In genomic region chr9:89441655-89441970, GRCh38 we compare ENCODE assay signal across 18 cellular contexts. TPM values are rescaled to one million over a fixed set of nuclear protein-coding genes. Genes with fewer than 3 reads are reported as not detected.
DNase-seq lines count a peak whose midpoint lies in the region; FAIRE-seq and TF ChIP-seq lines count a peak whose summit lies in the region.
"Had no signal": no experiment of that assay in that cellular context is flagged by ENCODE, and none has a peak within 500 bp of the region (broad histone marks: within the 10 kb centered on the region; RNA-seq: fewer than 3 reads in every experiment).

No MANE protein-coding gene starts in this region.

- TF ChIP-seq POLR2A in GM12891 (IDR thresholded peaks at IDR 0.05; ENCODE audit: low read depth, low read length), result no peak

- no peaks in the 10 kb centered on the region for H3K9me3 Mint-ChIP-seq in progenitor cell of endocrine pancreas (ENCODE audit: low read depth)
- H3K9me3 Mint-ChIP-seq: activated T-cell treated with anti-CD3 and anti-CD28 coated beads, Interleukin-2, amount 50 U/mL, for 72 hours; brain; endodermal cell had no signal

- DNase-seq in GM12891 (ENCODE audit: insufficient read length, low spot score) (no peak), progenitor cell of endocrine pancreas (ENCODE audit: low spot score, unreplicated experiment) (no peak), putamen (ENCODE audit: low spot score) (no peak), NCI-H2029 (lab: John Stamatoyannopoulos, UW) (no peak), frontal cortex (ENCODE audit: low spot score in 2 of 2) (no peak), NCI-H1105 treated with DMSO at 0.1 percent for 48 hours (lab: John Stamatoyannopoulos, UW) (no peak)
- DNase-seq: activated T-cell treated with anti-CD3 and anti-CD28 coated beads, Interleukin-2, amount 50 U/mL, for 72 hours; endodermal cell; mesendoderm; MV-4-11; SJCRH30; uterus; WERI-Rb-1 had no signal

- H3K4me1 Mint-ChIP-seq in progenitor cell of endocrine pancreas (ENCODE audit: low read depth), result peaks cover 18% of the 10 kb centered on the region
- H3K4me1 Mint-ChIP-seq: endodermal cell had no signal

- H3K27ac ChIP-seq in C4-2B, result peak overlapping the region; percentile 86
- peak overlapping the region; percentile 65 for H3K27ac ChIP-seq in angular gyrus (ENCODE audit: low read depth, low read length)
- H3K27ac ChIP-seq: gastroesophageal sphincter, parathyroid adenoma, SJCRH30, uterus, WERI-Rb-1 had no signal

- H3K36me3 Mint-ChIP-seq in progenitor cell of endocrine pancreas (ENCODE audit: insufficient read depth), result peaks cover 1% of the 10 kb centered on the region
- H3K36me3 Mint-ChIP-seq: brain had no signal

- H3K27ac Mint-ChIP-seq in progenitor cell of endocrine pancreas, result peak overlapping the region; percentile 78

- H3K27me3 Mint-ChIP-seq in progenitor cell of endocrine pancreas, result no peaks in the 10 kb centered on the region
- H3K27me3 Mint-ChIP-seq: brain had no signal

- FAIRE-seq in GM12891 (lab: Jason Lieb, UNC), result no peak
- no peak for FAIRE-seq in frontal cortex (lab: Jason Lieb, UNC)

- H3K4me3 Mint-ChIP-seq in progenitor cell of endocrine pancreas (ENCODE audit: low read depth), result no peak overlapping the region
- H3K4me3 Mint-ChIP-seq: brain, endodermal cell had no signal

- TF ChIP-seq CTCF in C4-2B (conservative IDR thresholded peaks at IDR 0.05) (no peak), progenitor cell of endocrine pancreas (IDR thresholded peaks at IDR 0.05; ENCODE audit: unreplicated experiment) (no peak)

TF ChIP-seq in GM12891, 5 proteins besides CTCF, POLR2A, EP300 and RAD21:
- TF ChIP-seq POU2F2 (IDR thresholded peaks at IDR 0.05; ENCODE audit: low read depth, low read length) (peak; percentile 2; the same call in 1 of the 2 replicates), TAF1 (IDR thresholded peaks at IDR 0.05; ENCODE audit: low read depth, low read length) (no peak)

RNA-seq across cellular contexts. Expression of gene SEMA4D, which starts 56.3 kb away (rescaled TPM):
- polyA plus RNA-seq in GM12891 (2012; ENCODE audit: low read depth, missing spikeins), result 42.2 TPM
- total RNA-seq in progenitor cell of endocrine pancreas (63.1 and 65.3 TPM in 2 replicates), frontal cortex (7.7 TPM)
- total RNA-seq: SJCRH30 had no signal
